In genomic region chr11:11465280-11465679, GRCh38 we compare ENCODE assay signal across 21 cellular contexts.
A peak's percentile ranks its signal among the peaks of the same experiment; 100 is the strongest.
DNase-seq lines count a peak whose midpoint lies in the region; ATAC-seq and FAIRE-seq lines count a peak whose summit lies in the region.
"Had no signal": no experiment of that assay in that cellular context is flagged by ENCODE, and none has a peak within 500 bp of the region (broad histone marks: within the 10 kb centered on the region; RNA-seq: fewer than 3 reads in every experiment).

No MANE protein-coding gene starts in this region.

- H3K4me1 Mint-ChIP-seq in activated naive CD8-positive, alpha-beta T cell treated with anti-CD3 and anti-CD28 coated beads, Interleukin-2, amount 50 U/mL, for 24 hours = no peaks in the 10 kb centered on the region
- no peaks in the 10 kb centered on the region for H3K4me1 Mint-ChIP-seq in activated naive CD8-positive, alpha-beta T cell treated with anti-CD3 and anti-CD28 coated beads for 36 hours
- no peaks in the 10 kb centered on the region for H3K4me1 Mint-ChIP-seq in stimulated activated effector memory CD8-positive, alpha-beta T cell treated with anti-CD3 and anti-CD28 coated beads, Interleukin-12 subunit alpha, Interleukin-12 subunit beta, amount 100 ng/mL, for 72 hours
- no peaks in the 10 kb centered on the region for H3K4me1 Mint-ChIP-seq in activated T-helper 2 cell treated with anti-CD3 and anti-CD28 coated beads, Interferon-gamma antibody, Interleukin-2, Interleukin-4, amounts not matched to agents 10 μg/mL and 5 μg/mL and 100 μg/mL, durations not matched to agents 14 hours and 24 hours and 36 hours (ENCODE audit: low read depth)
- H3K4me1 Mint-ChIP-seq: CD14-positive monocyte had no signal

- no peaks in the 10 kb centered on the region for H3K27me3 Mint-ChIP-seq in activated naive CD8-positive, alpha-beta T cell treated with anti-CD3 and anti-CD28 coated beads, Interleukin-2, amount 50 U/mL, for 24 hours
- H3K27me3 Mint-ChIP-seq in activated naive CD8-positive, alpha-beta T cell treated with anti-CD3 and anti-CD28 coated beads for 36 hours = peaks cover 4% of the 10 kb centered on the region
- no peaks in the 10 kb centered on the region for H3K27me3 Mint-ChIP-seq in activated T-helper 2 cell treated with anti-CD3 and anti-CD28 coated beads, Interferon-gamma antibody, Interleukin-2, Interleukin-4, amounts not matched to agents 10 μg/mL and 5 μg/mL and 100 μg/mL, durations not matched to agents 14 hours and 24 hours and 36 hours (ENCODE audit: low read depth)
- H3K27me3 Mint-ChIP-seq: CD4-positive, alpha-beta T cell had no signal

- peak; percentile 22 for ATAC-seq in activated naive CD8-positive, alpha-beta T cell treated with anti-CD3 and anti-CD28 coated beads, Interleukin-2, amount 50 U/mL, for 24 hours
- peak; percentile 5 for ATAC-seq in stimulated activated effector memory CD8-positive, alpha-beta T cell treated with anti-CD3 and anti-CD28 coated beads, Interleukin-12 subunit alpha, Interleukin-12 subunit beta, amount 100 ng/mL, for 72 hours
- ATAC-seq: A549 had no signal

- DNase-seq in activated naive CD8-positive, alpha-beta T cell treated with anti-CD3 and anti-CD28 coated beads, Interleukin-2, amount 50 U/mL, for 24 hours = no peak
- DNase-seq in activated naive CD8-positive, alpha-beta T cell treated with anti-CD3 and anti-CD28 coated beads for 36 hours = no peak
- DNase-seq in kidney tubule cell (ENCODE audit: low spot score) (peak; percentile 34), frontal cortex (ENCODE audit: low spot score in 2 of 2) (no peak)
- DNase-seq in stimulated activated effector memory CD8-positive, alpha-beta T cell treated with anti-CD3 and anti-CD28 coated beads, Interleukin-12 subunit alpha, Interleukin-12 subunit beta, amount 100 ng/mL, for 72 hours (ENCODE audit: low spot score in 2 of 2) = no peak
- no peak for DNase-seq in stimulated activated CD4-positive, alpha-beta T cell treated with anti-CD3 and anti-CD28 coated beads, Interleukin-4, amount 100 ng/mL, for 4 hours
- no peak for DNase-seq in activated T-helper 2 cell treated with anti-CD3 and anti-CD28 coated beads, Interferon-gamma antibody, Interleukin-2, Interleukin-4, amounts not matched to agents 10 μg/mL and 5 μg/mL and 100 μg/mL, durations not matched to agents 14 hours and 24 hours and 36 hours (ENCODE audit: low spot score)
- DNase-seq: 8988T; AML-193; BE2C; Calu3; CD4-positive, alpha-beta T cell; COR-L47; DMS53; DMS79 treated with DMSO at 0.1 percent for 48 hours; HFFc6 had no signal

- FAIRE-seq in frontal cortex (lab: Jason Lieb, UNC) = no peak
- FAIRE-seq: A549, G401.6, GM12892, GM19239 had no signal

- no peaks in the 10 kb centered on the region for H3K36me3 Mint-ChIP-seq in activated naive CD8-positive, alpha-beta T cell treated with anti-CD3 and anti-CD28 coated beads, Interleukin-2, amount 50 U/mL, for 24 hours (ENCODE audit: low read depth)
- no peaks in the 10 kb centered on the region for H3K36me3 Mint-ChIP-seq in activated naive CD8-positive, alpha-beta T cell treated with anti-CD3 and anti-CD28 coated beads for 36 hours
- H3K36me3 Mint-ChIP-seq in stimulated activated effector memory CD8-positive, alpha-beta T cell treated with anti-CD3 and anti-CD28 coated beads, Interleukin-12 subunit alpha, Interleukin-12 subunit beta, amount 100 ng/mL, for 72 hours = no peaks in the 10 kb centered on the region
- H3K36me3 Mint-ChIP-seq in activated T-helper 2 cell treated with anti-CD3 and anti-CD28 coated beads, Interferon-gamma antibody, Interleukin-2, Interleukin-4, amounts not matched to agents 10 μg/mL and 5 μg/mL and 100 μg/mL, durations not matched to agents 14 hours and 24 hours and 36 hours (ENCODE audit: low read depth) = no peaks in the 10 kb centered on the region
- H3K36me3 Mint-ChIP-seq: CD14-positive monocyte had no signal

- no peak overlapping the region for H3K4me3 Mint-ChIP-seq in activated naive CD8-positive, alpha-beta T cell treated with anti-CD3 and anti-CD28 coated beads, Interleukin-2, amount 50 U/mL, for 24 hours
- H3K4me3 Mint-ChIP-seq in activated naive CD8-positive, alpha-beta T cell treated with anti-CD3 and anti-CD28 coated beads for 36 hours = no peak overlapping the region
- no peak overlapping the region for H3K4me3 Mint-ChIP-seq in stimulated activated effector memory CD8-positive, alpha-beta T cell treated with anti-CD3 and anti-CD28 coated beads, Interleukin-12 subunit alpha, Interleukin-12 subunit beta, amount 100 ng/mL, for 72 hours
- H3K4me3 Mint-ChIP-seq in activated T-helper 2 cell treated with anti-CD3 and anti-CD28 coated beads, Interferon-gamma antibody, Interleukin-2, Interleukin-4, amounts not matched to agents 10 μg/mL and 5 μg/mL and 100 μg/mL, durations not matched to agents 14 hours and 24 hours and 36 hours (ENCODE audit: low read depth) = no peak overlapping the region
- H3K4me3 Mint-ChIP-seq: CD14-positive monocyte; CD4-positive, alpha-beta T cell; HFFc6 had no signal

- H3K27ac Mint-ChIP-seq in activated naive CD8-positive, alpha-beta T cell treated with anti-CD3 and anti-CD28 coated beads, Interleukin-2, amount 50 U/mL, for 24 hours = no peak overlapping the region
- no peak overlapping the region for H3K27ac Mint-ChIP-seq in activated naive CD8-positive, alpha-beta T cell treated with anti-CD3 and anti-CD28 coated beads for 36 hours
- H3K27ac Mint-ChIP-seq in stimulated activated effector memory CD8-positive, alpha-beta T cell treated with anti-CD3 and anti-CD28 coated beads, Interleukin-12 subunit alpha, Interleukin-12 subunit beta, amount 100 ng/mL, for 72 hours = no peak overlapping the region
- H3K27ac Mint-ChIP-seq in activated T-helper 2 cell treated with anti-CD3 and anti-CD28 coated beads, Interferon-gamma antibody, Interleukin-2, Interleukin-4, amounts not matched to agents 10 μg/mL and 5 μg/mL and 100 μg/mL, durations not matched to agents 14 hours and 24 hours and 36 hours = no peak overlapping the region
- H3K27ac Mint-ChIP-seq: CD4-positive, alpha-beta T cell; HFFc6 had no signal

- intact Hi-C loops in activated T-helper 2 cell treated with anti-CD3 and anti-CD28 coated beads, Interferon-gamma antibody, Interleukin-2, Interleukin-4, amounts not matched to agents 10 μg/mL and 5 μg/mL and 100 μg/mL, durations not matched to agents 14 hours and 24 hours and 36 hours (cut with micrococcal nuclease) = no loop called here

- no peaks in the 10 kb centered on the region for H3K9me3 Mint-ChIP-seq in activated naive CD8-positive, alpha-beta T cell treated with anti-CD3 and anti-CD28 coated beads, Interleukin-2, amount 50 U/mL, for 24 hours
- no peaks in the 10 kb centered on the region for H3K9me3 Mint-ChIP-seq in activated naive CD8-positive, alpha-beta T cell treated with anti-CD3 and anti-CD28 coated beads for 36 hours
- H3K9me3 Mint-ChIP-seq in stimulated activated effector memory CD8-positive, alpha-beta T cell treated with anti-CD3 and anti-CD28 coated beads, Interleukin-12 subunit alpha, Interleukin-12 subunit beta, amount 100 ng/mL, for 72 hours = no peaks in the 10 kb centered on the region
- no peaks in the 10 kb centered on the region for H3K9me3 Mint-ChIP-seq in activated T-helper 2 cell treated with anti-CD3 and anti-CD28 coated beads, Interferon-gamma antibody, Interleukin-2, Interleukin-4, amounts not matched to agents 10 μg/mL and 5 μg/mL and 100 μg/mL, durations not matched to agents 14 hours and 24 hours and 36 hours
- H3K9me3 Mint-ChIP-seq: CD4-positive, alpha-beta T cell; HFFc6 had no signal
